Comparison of ENCODE assay signal across 8 cellular contexts in the genomic region with DNA sequence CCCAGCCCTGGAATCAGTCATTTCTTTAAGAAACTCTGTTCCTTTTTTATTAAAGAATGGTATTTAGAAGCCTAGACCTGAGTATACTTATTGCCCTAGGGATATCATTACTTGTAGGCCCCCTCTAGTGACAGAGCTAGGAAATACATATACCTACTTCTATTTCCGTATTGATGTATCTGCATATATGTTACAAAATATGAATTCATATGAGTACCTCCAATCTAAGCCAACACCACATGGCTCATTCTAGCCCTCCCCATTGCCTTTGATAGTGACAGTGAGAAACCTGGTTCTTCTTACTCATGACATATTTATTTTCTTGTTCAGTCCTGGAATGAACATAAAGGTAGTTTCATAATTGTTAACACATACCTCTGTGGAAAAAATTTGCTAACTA.
DNase-seq lines count a peak whose midpoint lies in the region; ATAC-seq and TF ChIP-seq lines count a peak whose summit lies in the region.

No MANE protein-coding gene starts in this region.

- H2AFZ ChIP-seq in Loucy (ENCODE audit: low read length) = no peak overlapping the region

- H3K4me1 ChIP-seq in Loucy (ENCODE audit: insufficient read depth, low read length, poor library complexity, severe bottlenecking) = no peaks in the 10 kb centered on the region

- H3K27me3 ChIP-seq in AG04450 (ENCODE audit: control insufficient read depth, insufficient read depth, low read length) (no peaks in the 10 kb centered on the region), Loucy (ENCODE audit: insufficient read depth, low read length, poor library complexity, severe bottlenecking) (no peaks in the 10 kb centered on the region)

- H3K27ac Mint-ChIP-seq in T-helper 2 cell treated with Interferon-gamma antibody and Interleukin-4, amounts not matched to agents 5 μg/mL and 100 μg/mL, for 36 hours = no peak overlapping the region
- no peak overlapping the region for H3K27ac Mint-ChIP-seq in stimulated activated effector memory CD8-positive, alpha-beta T cell treated with anti-CD3 and anti-CD28 coated beads, Interleukin-12 subunit alpha, Interleukin-12 subunit beta, amount 100 ng/mL, for 72 hours

- POLR2A ChIA-PET in AG04450 (lab: Yijun Ruan, JAX) (no interaction called here), GM10248 (lab: Yijun Ruan, JAX) (no interaction called here)

- H3K4me1 Mint-ChIP-seq in T-helper 2 cell treated with Interferon-gamma antibody and Interleukin-4, amounts not matched to agents 5 μg/mL and 100 μg/mL, for 36 hours (ENCODE audit: low read depth) = no peaks in the 10 kb centered on the region
- H3K4me1 Mint-ChIP-seq in stimulated activated effector memory CD8-positive, alpha-beta T cell treated with anti-CD3 and anti-CD28 coated beads, Interleukin-12 subunit alpha, Interleukin-12 subunit beta, amount 100 ng/mL, for 72 hours = peaks cover 24% of the 10 kb centered on the region

- ATAC-seq in stimulated activated effector memory CD8-positive, alpha-beta T cell treated with anti-CD3 and anti-CD28 coated beads, Interleukin-12 subunit alpha, Interleukin-12 subunit beta, amount 100 ng/mL, for 72 hours = peak; percentile 100

- H3K36me3 Mint-ChIP-seq in T-helper 2 cell treated with Interferon-gamma antibody and Interleukin-4, amounts not matched to agents 5 μg/mL and 100 μg/mL, for 36 hours (ENCODE audit: low read depth) = no peaks in the 10 kb centered on the region
- H3K36me3 Mint-ChIP-seq in stimulated activated effector memory CD8-positive, alpha-beta T cell treated with anti-CD3 and anti-CD28 coated beads, Interleukin-12 subunit alpha, Interleukin-12 subunit beta, amount 100 ng/mL, for 72 hours = no peaks in the 10 kb centered on the region

- H3K9me3 ChIP-seq in AG04450 (ENCODE audit: control insufficient read depth, insufficient read depth, low read length) = no peaks in the 10 kb centered on the region
- H3K9me3 ChIP-seq in Loucy (ENCODE audit: insufficient read depth, low read depth, low read length) = no peaks in the 10 kb centered on the region

- H3K4me3 ChIP-seq in AG04450 (ENCODE audit: low read depth, low read length) (no peak overlapping the region), Loucy (ENCODE audit: low read length, poor library complexity, severe bottlenecking) (no peak overlapping the region)

- H3K9me3 Mint-ChIP-seq in T-helper 2 cell treated with Interferon-gamma antibody and Interleukin-4, amounts not matched to agents 5 μg/mL and 100 μg/mL, for 36 hours = no peaks in the 10 kb centered on the region
- H3K9me3 Mint-ChIP-seq in stimulated activated effector memory CD8-positive, alpha-beta T cell treated with anti-CD3 and anti-CD28 coated beads, Interleukin-12 subunit alpha, Interleukin-12 subunit beta, amount 100 ng/mL, for 72 hours = no peaks in the 10 kb centered on the region

- H3K9me2 ChIP-seq in Loucy (replicated peaks; ENCODE audit: low read depth, low read length) = no peaks in the 10 kb centered on the region

- no peak overlapping the region for H3K27ac ChIP-seq in AG04450 (ENCODE audit: low read depth, low read length)

- no peak overlapping the region for H3K4me3 Mint-ChIP-seq in T-helper 2 cell treated with Interferon-gamma antibody and Interleukin-4, amounts not matched to agents 5 μg/mL and 100 μg/mL, for 36 hours
- H3K4me3 Mint-ChIP-seq in stimulated activated effector memory CD8-positive, alpha-beta T cell treated with anti-CD3 and anti-CD28 coated beads, Interleukin-12 subunit alpha, Interleukin-12 subunit beta, amount 100 ng/mL, for 72 hours = no peak overlapping the region

- H3K4me2 ChIP-seq in Loucy (ENCODE audit: low read depth, low read length, poor library complexity, severe bottlenecking) = no peak overlapping the region

- CTCF ChIA-PET in AG04450 (lab: Charles Lee) = interaction anchor here (0.7 to 1.3 kb wide), 2 partner anchors 255 to 341 kb away, joined by 3 to 4 read pairs; no protein-coding TSS in a partner anchor
- CTCF ChIA-PET in GM10248 (lab: Yijun Ruan, JAX) = interaction anchor here (0.5 to 1.0 kb wide), 2 partner anchors 9 to 254 kb away, joined by 3 to 5 read pairs; no protein-coding TSS in a partner anchor

- TF ChIP-seq CTCF in AG04450 (IDR thresholded peaks at IDR 0.05; ENCODE audit: low read depth, low read length) (peak; percentile 70), GM10248 (IDR thresholded peaks at IDR 0.05; ENCODE audit: control extremely low read depth, extremely low read depth, low read depth, missing control alignments) (peak; percentile 62), Loucy (conservative IDR thresholded peaks at IDR 0.05; ENCODE audit: low read length) (peak; percentile 71)

- H3K9ac ChIP-seq in Loucy (ENCODE audit: low read depth, low read length, poor library complexity, severe bottlenecking) = no peak overlapping the region

- H3K79me2 ChIP-seq in Loucy (ENCODE audit: insufficient read depth, low read length) = no peaks in the 10 kb centered on the region

- H4K20me1 ChIP-seq in Loucy (ENCODE audit: insufficient read depth, low read length, poor library complexity, severe bottlenecking) = no peaks in the 10 kb centered on the region

- H3F3A ChIP-seq in Loucy (ENCODE audit: low read depth) = no peaks in the 10 kb centered on the region

- no peaks in the 10 kb centered on the region for H3K36me3 ChIP-seq in Loucy (ENCODE audit: insufficient read depth, low read length)

- DNase-seq in AG04450 (ENCODE audit: low read depth, low spot score) (no peak), GM10248 (ENCODE audit: extremely low spot score) (peak; percentile 30), fibroblast of the conjunctiva (ENCODE audit: low read depth) (peak; percentile 44), GOT3 (lab: John Stamatoyannopoulos, UW) (no peak), NCI-H1436 treated with DMSO at 0.1 percent for 48 hours (lab: John Stamatoyannopoulos, UW) (no peak)
- DNase-seq in T-helper 2 cell treated with Interferon-gamma antibody and Interleukin-4, amounts not matched to agents 5 μg/mL and 100 μg/mL, for 36 hours (ENCODE audit: low spot score) = peak; percentile 17
- DNase-seq in stimulated activated effector memory CD8-positive, alpha-beta T cell treated with anti-CD3 and anti-CD28 coated beads, Interleukin-12 subunit alpha, Interleukin-12 subunit beta, amount 100 ng/mL, for 72 hours (ENCODE audit: low spot score in 2 of 2) = no peak

- H3K27me3 Mint-ChIP-seq in T-helper 2 cell treated with Interferon-gamma antibody and Interleukin-4, amounts not matched to agents 5 μg/mL and 100 μg/mL, for 36 hours (ENCODE audit: low read depth) = peaks cover 5% of the 10 kb centered on the region

Comparison
In these comparisons a context has a peak if more than half of its experiments do, and no peak if none do; other contexts are left out.
1. DNase-seq: peak in GM10248 (single experiment), T-helper 2 cell treated with Interferon-gamma antibody and Interleukin-4, amounts not matched to agents 5 μg/mL and 100 μg/mL, for 36 hours (single experiment) and fibroblast of the conjunctiva (single experiment); none in AG04450 (single experiment), stimulated activated effector memory CD8-positive, alpha-beta T cell treated with anti-CD3 and anti-CD28 coated beads, Interleukin-12 subunit alpha, Interleukin-12 subunit beta, amount 100 ng/mL, for 72 hours (0 of 2), GOT3 (single experiment) and NCI-H1436 treated with DMSO at 0.1 percent for 48 hours (single experiment).
2. Peak in every context shown above with its lines, with median percentiles within 50 percentile points of each other: CTCF ChIP-seq.